1 cellular context compared by ENCODE assay signal in genomic region chr3:184258926-184259325, GRCh38.
TF ChIP-seq lines count a peak whose summit lies in the region.

No MANE protein-coding gene starts in this region.

TF ChIP-seq in neural cell, 6 proteins besides CTCF, POLR2A, EP300 and RAD21 (continued from another document):
- TF ChIP-seq REST (IDR thresholded peaks at IDR 0.05; ENCODE audit: borderline replicate concordance) (no peak), SMC3 (conservative IDR thresholded peaks at IDR 0.05; ENCODE audit: poor library complexity) (no peak)
